9 cellular contexts compared by ENCODE assay signal in genomic region chr17:19032377-19032988, GRCh38. TPM values are rescaled to one million over a fixed set of nuclear protein-coding genes. Genes with fewer than 3 reads are reported as not detected.
A peak's percentile ranks its signal among the peaks of the same experiment; 100 is the strongest.
DNase-seq lines count a peak whose midpoint lies in the region; ATAC-seq and TF ChIP-seq lines count a peak whose summit lies in the region.
"Not testable (repeated sequence)": the region's sequence is repeated elsewhere in the genome, so short reads cannot be mapped to it uniquely, and the experiment has no call there.
"Had no signal": no experiment of that assay in that cellular context is flagged by ENCODE, and none has a peak within 500 bp of the region (broad histone marks: within the 10 kb centered on the region; RNA-seq: fewer than 3 reads in every experiment).

No MANE protein-coding gene starts in this region.

- peak; percentile 33 for ATAC-seq in GM18505 (IDR thresholded peaks at IDR 0.05; ENCODE audit: unreplicated experiment)
- ATAC-seq in GM19463 (IDR thresholded peaks at IDR 0.05; ENCODE audit: unreplicated experiment), result peak; percentile 50
- ATAC-seq in HG02610 (IDR thresholded peaks at IDR 0.05; ENCODE audit: unreplicated experiment), result peak; percentile 43
- ATAC-seq in HG03175 (IDR thresholded peaks at IDR 0.05; ENCODE audit: unreplicated experiment), result peak; percentile 61
- peak; percentile 90 to 96 (median 95) for ATAC-seq in T-cell (replicated peaks in 1 of 4)
- ATAC-seq in central memory CD8-positive, alpha-beta T cell (replicated peaks; ENCODE audit: extremely low read depth, poor library complexity, severe bottlenecking), result peak; percentile 96
- ATAC-seq in right lobe of liver, result peak; percentile 80 to 82 (median 81)
- peak; percentile 89 for ATAC-seq in stimulated activated naive CD8-positive, alpha-beta T cell treated with anti-CD3 and anti-CD28 coated beads, Interleukin-15, amount 100 ng/mL, for 72 hours

- not testable (repeated sequence) for H3K4me1 Mint-ChIP-seq in T-cell; central memory CD8-positive, alpha-beta T cell; stimulated activated naive CD8-positive, alpha-beta T cell treated with anti-CD3 and anti-CD28 coated beads, Interleukin-15, amount 100 ng/mL, for 72 hours

- not testable (repeated sequence) for H3K9me3 ChIP-seq in right lobe of liver

- not testable (repeated sequence) for H3K36me3 ChIP-seq in right lobe of liver

- H3K36me3 Mint-ChIP-seq in T-cell; central memory CD8-positive, alpha-beta T cell (ENCODE audit: insufficient read depth): not testable (repeated sequence)

- DNase-seq in T-cell; central memory CD8-positive, alpha-beta T cell (ENCODE audit: low spot score in 2 of 2); right lobe of liver; stimulated activated naive CD8-positive, alpha-beta T cell treated with anti-CD3 and anti-CD28 coated beads, Interleukin-15, amount 100 ng/mL, for 72 hours: not testable (repeated sequence)

- H3K9me3 Mint-ChIP-seq in T-cell; central memory CD8-positive, alpha-beta T cell; stimulated activated naive CD8-positive, alpha-beta T cell treated with anti-CD3 and anti-CD28 coated beads, Interleukin-15, amount 100 ng/mL, for 72 hours: not testable (repeated sequence)

- TF ChIP-seq CTCF in right lobe of liver (IDR thresholded peaks at IDR 0.05), result not testable (repeated sequence)

- no CpG with 5 or more reads among the region's 24 CpGs for WGBS in right lobe of liver (ENCODE audit: insufficient coverage, low coverage, low lambda C conversion rate, missing lambda C conversion rate)

- H3K4me3 Mint-ChIP-seq in T-cell; central memory CD8-positive, alpha-beta T cell; stimulated activated naive CD8-positive, alpha-beta T cell treated with anti-CD3 and anti-CD28 coated beads, Interleukin-15, amount 100 ng/mL, for 72 hours: not testable (repeated sequence)

- H3K4me3 ChIP-seq in right lobe of liver, result not testable (repeated sequence)

- POLR2A ChIA-PET in T-cell (lab: Charles Lee), result not testable (repeated sequence)

- intact Hi-C loops in right lobe of liver (cut with DNase I), result not testable (repeated sequence)

- H3K27me3 Mint-ChIP-seq in T-cell; central memory CD8-positive, alpha-beta T cell; stimulated activated naive CD8-positive, alpha-beta T cell treated with anti-CD3 and anti-CD28 coated beads, Interleukin-15, amount 100 ng/mL, for 72 hours: not testable (repeated sequence)

- CTCF ChIA-PET in T-cell (lab: Charles Lee), result not testable (repeated sequence)

- not testable (repeated sequence) for H3K4me1 ChIP-seq in right lobe of liver

- H3K27me3 ChIP-seq in right lobe of liver, result not testable (repeated sequence)

- not testable (repeated sequence) for H3K27ac ChIP-seq in right lobe of liver

- not testable (repeated sequence) for TF ChIP-seq POLR2A in GM18505 (IDR thresholded peaks at IDR 0.05; ENCODE audit: borderline replicate concordance, extremely low read depth, insufficient read depth, insufficient read length); right lobe of liver (IDR thresholded peaks at IDR 0.05)

- H3K27ac Mint-ChIP-seq in T-cell; central memory CD8-positive, alpha-beta T cell (ENCODE audit: low read depth); stimulated activated naive CD8-positive, alpha-beta T cell treated with anti-CD3 and anti-CD28 coated beads, Interleukin-15, amount 100 ng/mL, for 72 hours: not testable (repeated sequence)

RNA-seq across cellular contexts. Expression of gene GRAP, which starts 14.3 kb away (rescaled TPM):
- total RNA-seq in T-cell (10 to 100 TPM; 26.5 to 95.2 (median 74.0) TPM), right lobe of liver (1 to 10 TPM; 2.6 to 6.1 (median 4.2) TPM)
- total RNA-seq: RPMI7951 had no signal

RNA-seq across cellular contexts. Expression of gene FAM83G, which starts 27.9 kb away (rescaled TPM):
- total RNA-seq in T-cell, result 10 to 100 TPM in 3 of 5 donors, 1 to 10 TPM in 2; 4.9 to 23.3 (median 20.8) TPM
- 10 to 100 TPM; 10.1 to 41.7 (median 21.5) TPM for total RNA-seq in right lobe of liver

Comparison
In these comparisons a context has a peak if more than half of its experiments do, and no peak if none do; other contexts are left out.
1. ATAC-seq: peak in every context shown above with its lines; median percentile 96 in central memory CD8-positive, alpha-beta T cell; 95 in T-cell; 89 in stimulated activated naive CD8-positive, alpha-beta T cell treated with anti-CD3 and anti-CD28 coated beads, Interleukin-15, amount 100 ng/mL, for 72 hours; 81 in right lobe of liver; 61 in HG03175; 50 in GM19463; 43 in HG02610; 33 in GM18505.